30 cellular contexts compared by ENCODE assay signal in the genomic region with DNA sequence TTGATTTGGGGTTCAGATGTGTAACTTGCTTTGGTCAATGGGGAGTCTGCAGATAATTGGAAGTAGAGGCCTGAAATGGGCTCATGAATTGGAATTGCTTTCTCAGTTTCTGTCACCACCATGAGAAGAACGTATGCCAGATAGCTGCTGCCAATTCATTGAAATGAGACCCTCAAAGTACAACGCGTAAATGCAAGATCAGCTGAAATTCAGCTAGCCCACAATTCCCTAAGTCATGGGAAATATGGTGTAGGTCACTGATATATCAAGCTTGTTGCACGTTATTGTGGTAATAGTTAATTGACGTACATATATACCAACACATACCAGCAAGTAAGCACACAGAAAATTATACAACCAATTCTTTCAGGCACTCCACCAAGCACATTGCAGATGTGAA.
"Had no signal": no experiment of that assay in that cellular context is flagged by ENCODE, and none has a peak within 500 bp of the region (broad histone marks: within the 10 kb centered on the region; RNA-seq: fewer than 3 reads in every experiment).

No MANE protein-coding gene starts in this region.

- H3K4me3 Mint-ChIP-seq: natural killer cell; nephron; neural progenitor cell; stimulated activated memory B cell treated with anti-CD40 and anti-IgM and Interleukin-4, amounts not matched to agents 10 μg/mL and 1 μg/mL and 100 μg/mL, for 72 hours; stimulated activated naive CD8-positive, alpha-beta T cell treated with anti-CD3 and anti-CD28 coated beads, Interleukin-15, amount 100 ng/mL, for 72 hours; type B pancreatic cell had no signal

- H3K36me3 ChIP-seq: neural progenitor cell, ovary, spleen, suprapubic skin, tibial artery, transverse colon, upper lobe of right lung, uterus had no signal

- H3K4me1 Mint-ChIP-seq: natural killer cell; stimulated activated memory B cell treated with anti-CD40 and anti-IgM and Interleukin-4, amounts not matched to agents 10 μg/mL and 1 μg/mL and 100 μg/mL, for 72 hours; stimulated activated naive CD8-positive, alpha-beta T cell treated with anti-CD3 and anti-CD28 coated beads, Interleukin-15, amount 100 ng/mL, for 72 hours had no signal

- H3K9ac ChIP-seq: neural progenitor cell, parathyroid adenoma had no signal

- H3K27me3 Mint-ChIP-seq: progenitor cell of endocrine pancreas; stimulated activated memory B cell treated with anti-CD40 and anti-IgM and Interleukin-4, amounts not matched to agents 10 μg/mL and 1 μg/mL and 100 μg/mL, for 72 hours; stimulated activated naive CD8-positive, alpha-beta T cell treated with anti-CD3 and anti-CD28 coated beads, Interleukin-15, amount 100 ng/mL, for 72 hours had no signal

- H3K4me1 ChIP-seq: parathyroid adenoma, psoas muscle, spleen, suprapubic skin, testis, tibial artery, transverse colon, upper lobe of right lung, uterus had no signal

- ATAC-seq: natural killer cell; psoas muscle; sciatic nerve; stimulated activated memory B cell treated with anti-CD40 and anti-IgM and Interleukin-4, amounts not matched to agents 10 μg/mL and 1 μg/mL and 100 μg/mL, for 72 hours; stimulated activated naive CD8-positive, alpha-beta T cell treated with anti-CD3 and anti-CD28 coated beads, Interleukin-15, amount 100 ng/mL, for 72 hours; stimulated activated naive CD8-positive, alpha-beta T cell treated with anti-CD3 and anti-CD28 coated beads, Interleukin-15, Interleukin-2, amounts not matched to agents 100 U/mL and 50 U/mL, for 24 hours; upper lobe of right lung had no signal

- H3K9me3 ChIP-seq: ovary, psoas muscle, spleen, suprapubic skin, testis, tibial artery, transverse colon, upper lobe of right lung, uterus had no signal

- H3K79me2 ChIP-seq: parathyroid adenoma had no signal

- H3K27ac Mint-ChIP-seq: natural killer cell; nephron; neural progenitor cell; progenitor cell of endocrine pancreas; stimulated activated memory B cell treated with anti-CD40 and anti-IgM and Interleukin-4, amounts not matched to agents 10 μg/mL and 1 μg/mL and 100 μg/mL, for 72 hours; stimulated activated naive CD8-positive, alpha-beta T cell treated with anti-CD3 and anti-CD28 coated beads, Interleukin-15, amount 100 ng/mL, for 72 hours; type B pancreatic cell had no signal

- H2AFZ ChIP-seq: neural progenitor cell, parathyroid adenoma had no signal

- DNase-seq: natural killer cell; occipital lobe; ovary; posterior cingulate gyrus; psoas muscle; right cardiac atrium; spleen; stimulated activated CD4-positive, alpha-beta T cell treated with anti-CD3 and anti-CD28 coated beads, Interleukin-12 subunit alpha, Interleukin-12 subunit beta, amount 100 ng/mL, for 4 hours; stimulated activated CD4-positive, alpha-beta T cell treated with anti-CD3 and anti-CD28 coated beads, Interleukin-1b, Interleukin-23, amount 100 ng/mL, for 48 hours; stimulated activated CD4-positive, alpha-beta T cell treated with anti-CD3 and anti-CD28 coated beads, Interleukin-4, amount 100 ng/mL, for 1 hour; stimulated activated CD4-positive, alpha-beta T cell treated with anti-CD3 and anti-CD28 coated beads, Interleukin-4, amount 100 ng/mL, for 4 hours; stimulated activated CD8-positive, alpha-beta memory T cell treated with anti-CD3 and anti-CD28 coated beads, Interleukin-4, amount 100 ng/mL, for 48 hours; stimulated activated naive CD4-positive, alpha-beta T cell; stimulated activated naive CD8-positive, alpha-beta T cell treated with anti-CD3 and anti-CD28 coated beads, Interleukin-15, amount 100 ng/mL, for 72 hours; stimulated activated naive CD8-positive, alpha-beta T cell treated with anti-CD3 and anti-CD28 coated beads, Interleukin-15, Interleukin-2, amounts not matched to agents 100 U/mL and 50 U/mL, for 24 hours; testis; tibial artery; transverse colon; upper lobe of right lung; uterus had no signal

- H3K27ac ChIP-seq: neural progenitor cell, ovary, parathyroid adenoma, psoas muscle, skin epidermis, spleen, suprapubic skin, testis, tibial artery, transverse colon, upper lobe of right lung, uterus had no signal

- H3K27me3 ChIP-seq: neural progenitor cell, ovary, spleen, suprapubic skin, testis, tibial artery, transverse colon, upper lobe of right lung, uterus had no signal

- H3K4me2 ChIP-seq: neural progenitor cell, smooth muscle cell had no signal

- H3K9me3 Mint-ChIP-seq: nephron, neural progenitor cell had no signal

- H3K36me3 Mint-ChIP-seq: natural killer cell; neural progenitor cell; stimulated activated memory B cell treated with anti-CD40 and anti-IgM and Interleukin-4, amounts not matched to agents 10 μg/mL and 1 μg/mL and 100 μg/mL, for 72 hours had no signal

- H3K4me3 ChIP-seq: neural progenitor cell, ovary, psoas muscle, skin epidermis, smooth muscle cell, spleen, suprapubic skin, testis, tibial artery, transverse colon, upper lobe of right lung, uterus had no signal
